In the genomic region with DNA sequence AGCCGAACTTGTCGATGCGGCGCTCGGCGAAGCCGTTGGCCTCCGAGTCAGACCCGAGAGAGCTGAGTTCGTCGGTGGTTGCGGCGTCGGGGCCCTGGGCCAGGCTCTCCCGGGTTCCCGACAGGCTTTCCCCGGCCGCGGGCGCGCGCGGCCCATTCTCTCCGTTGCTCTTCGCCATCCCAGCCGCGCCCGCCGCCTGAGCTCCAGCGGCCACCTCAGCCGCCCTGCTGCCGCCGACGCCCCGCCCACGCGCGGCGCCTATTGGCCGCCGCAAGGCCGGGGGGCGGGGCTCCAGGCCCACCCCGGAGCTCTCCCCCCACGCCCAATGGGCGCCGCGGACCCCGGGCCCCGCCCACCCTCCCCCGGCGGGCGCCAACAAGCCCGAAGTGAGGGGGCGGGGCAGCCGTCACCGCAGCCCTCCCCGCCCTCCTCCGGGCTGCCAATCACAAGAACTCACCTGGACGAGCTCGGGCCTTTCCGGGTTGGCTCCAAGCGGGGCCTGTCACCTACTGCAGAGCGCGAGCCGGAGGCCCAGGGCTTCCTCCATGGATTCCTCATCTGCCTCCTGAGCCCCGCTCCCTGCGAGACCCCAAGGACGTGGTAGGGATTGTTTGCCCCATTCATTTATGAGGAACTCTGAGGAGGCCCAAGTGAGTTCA, we compare ENCODE assay signal across 8 cellular contexts.
DNase-seq lines count a peak whose midpoint lies in the region; ATAC-seq and TF ChIP-seq lines count a peak whose summit lies in the region.

A gene with protein sequence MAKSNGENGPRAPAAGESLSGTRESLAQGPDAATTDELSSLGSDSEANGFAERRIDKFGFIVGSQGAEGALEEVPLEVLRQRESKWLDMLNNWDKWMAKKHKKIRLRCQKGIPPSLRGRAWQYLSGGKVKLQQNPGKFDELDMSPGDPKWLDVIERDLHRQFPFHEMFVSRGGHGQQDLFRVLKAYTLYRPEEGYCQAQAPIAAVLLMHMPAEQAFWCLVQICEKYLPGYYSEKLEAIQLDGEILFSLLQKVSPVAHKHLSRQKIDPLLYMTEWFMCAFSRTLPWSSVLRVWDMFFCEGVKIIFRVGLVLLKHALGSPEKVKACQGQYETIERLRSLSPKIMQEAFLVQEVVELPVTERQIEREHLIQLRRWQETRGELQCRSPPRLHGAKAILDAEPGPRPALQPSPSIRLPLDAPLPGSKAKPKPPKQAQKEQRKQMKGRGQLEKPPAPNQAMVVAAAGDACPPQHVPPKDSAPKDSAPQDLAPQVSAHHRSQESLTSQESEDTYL (minus strand): TSS at position 238 of the 659 bp plus-strand sequence. CDS start 60 bp downstream, at position 178.

- H3K4me3 ChIP-seq in choroid plexus epithelial cell (ENCODE audit: low read depth, low read length): peak within 1 kb of the TSS; percentile 86

- DNase-seq in Ammon's horn (ENCODE audit: low spot score) (peak; percentile 90), GM19238 (ENCODE audit: insufficient read length, low spot score) (peak; percentile 98), NCI-H510A (lab: John Stamatoyannopoulos, UW) (peak; percentile 89), choroid plexus epithelial cell (ENCODE audit: low read depth) (peak; percentile 92), kidney glomerular epithelial cell (lab: John Stamatoyannopoulos, UW) (peak; percentile 87)
- peak; percentile 92 to 95 for DNase-seq in activated CD4-positive, alpha-beta T cell treated with anti-CD3 and anti-CD28 coated beads for 4 hours
- peak; percentile 86 to 94 for DNase-seq in stimulated activated CD4-positive, alpha-beta T cell treated with anti-CD3 and anti-CD28 coated beads, Interleukin-15, amount 100 ng/mL, for 48 hours (ENCODE audit: low read depth in 2 of 2)

- peak; percentile 84 for ATAC-seq in HG03439 (IDR thresholded peaks at IDR 0.05; ENCODE audit: unreplicated experiment)

- TF ChIP-seq CTCF in choroid plexus epithelial cell (conservative IDR thresholded peaks at IDR 0.05; ENCODE audit: low read depth, low read length): no peak

Comparison
In these comparisons a context has a peak if more than half of its experiments do, and no peak if none do; other contexts are left out.
1. Peak in every context shown above with its lines: DNase-seq, ATAC-seq and H3K4me3 ChIP-seq.